In the genomic region with DNA sequence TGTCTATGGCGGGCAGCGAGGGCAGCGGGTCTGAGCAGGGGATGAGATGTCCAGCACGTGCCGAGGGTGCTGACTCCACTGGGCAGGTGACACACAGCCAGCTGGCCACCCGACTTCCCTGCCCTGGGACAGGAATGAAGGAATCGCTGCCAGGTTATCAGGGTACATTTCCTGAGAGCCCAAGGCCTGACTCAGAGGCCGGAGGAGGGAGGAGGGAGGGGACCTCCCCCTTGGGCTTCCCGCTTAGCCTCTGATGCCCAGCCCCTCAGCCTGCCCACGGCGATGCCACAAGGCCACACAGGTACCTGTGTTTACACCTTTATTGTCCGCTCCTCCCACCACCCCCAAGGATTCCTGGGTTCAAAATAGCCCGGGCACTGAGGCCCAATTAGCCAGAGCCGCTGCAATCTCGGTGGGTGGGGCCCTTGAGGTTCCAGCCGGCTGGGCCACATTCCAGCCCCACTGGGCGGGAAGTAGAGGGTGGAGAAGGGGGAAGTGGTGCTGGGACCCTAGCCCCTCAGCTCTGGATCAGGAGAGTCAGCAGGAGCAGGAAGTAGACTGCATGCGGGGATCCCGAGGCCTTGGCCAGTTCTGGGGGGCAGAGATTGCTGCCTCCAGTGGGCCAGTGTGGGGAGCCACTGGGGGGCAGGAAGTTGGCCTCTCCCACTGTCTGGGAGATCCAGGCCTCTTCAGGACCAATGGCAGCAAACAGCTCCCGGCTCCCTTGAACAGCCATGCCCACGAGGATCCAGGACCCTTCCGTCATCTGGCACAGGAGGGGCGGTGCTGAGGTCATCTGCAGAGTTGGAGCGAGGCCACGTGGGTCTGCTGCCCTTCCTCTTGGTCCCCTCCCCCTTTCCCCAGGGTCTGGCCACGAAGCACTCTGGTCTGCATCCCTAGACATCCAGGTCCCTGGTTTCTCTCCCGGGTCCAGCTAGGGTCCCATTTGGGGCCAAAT, we compare ENCODE assay signal across 1 cellular context.
TF ChIP-seq lines count a peak whose summit lies in the region.

No MANE protein-coding gene starts in this region.

TF ChIP-seq in HCT116, 20 proteins besides CTCF, POLR2A, EP300 and RAD21:
- no peak for TF ChIP-seq TCF7L2 (IDR thresholded peaks at IDR 0.05; ENCODE audit: borderline replicate concordance, extremely low read depth, insufficient read depth, insufficient read length)
- TF ChIP-seq POLR2AphosphoS5 (IDR thresholded peaks at IDR 0.05; ENCODE audit: low read depth, low read length), result peak; percentile 59
- no peak for TF ChIP-seq SP1 (IDR thresholded peaks at IDR 0.05; ENCODE audit: low read depth)
- TF ChIP-seq, protein P1, sequence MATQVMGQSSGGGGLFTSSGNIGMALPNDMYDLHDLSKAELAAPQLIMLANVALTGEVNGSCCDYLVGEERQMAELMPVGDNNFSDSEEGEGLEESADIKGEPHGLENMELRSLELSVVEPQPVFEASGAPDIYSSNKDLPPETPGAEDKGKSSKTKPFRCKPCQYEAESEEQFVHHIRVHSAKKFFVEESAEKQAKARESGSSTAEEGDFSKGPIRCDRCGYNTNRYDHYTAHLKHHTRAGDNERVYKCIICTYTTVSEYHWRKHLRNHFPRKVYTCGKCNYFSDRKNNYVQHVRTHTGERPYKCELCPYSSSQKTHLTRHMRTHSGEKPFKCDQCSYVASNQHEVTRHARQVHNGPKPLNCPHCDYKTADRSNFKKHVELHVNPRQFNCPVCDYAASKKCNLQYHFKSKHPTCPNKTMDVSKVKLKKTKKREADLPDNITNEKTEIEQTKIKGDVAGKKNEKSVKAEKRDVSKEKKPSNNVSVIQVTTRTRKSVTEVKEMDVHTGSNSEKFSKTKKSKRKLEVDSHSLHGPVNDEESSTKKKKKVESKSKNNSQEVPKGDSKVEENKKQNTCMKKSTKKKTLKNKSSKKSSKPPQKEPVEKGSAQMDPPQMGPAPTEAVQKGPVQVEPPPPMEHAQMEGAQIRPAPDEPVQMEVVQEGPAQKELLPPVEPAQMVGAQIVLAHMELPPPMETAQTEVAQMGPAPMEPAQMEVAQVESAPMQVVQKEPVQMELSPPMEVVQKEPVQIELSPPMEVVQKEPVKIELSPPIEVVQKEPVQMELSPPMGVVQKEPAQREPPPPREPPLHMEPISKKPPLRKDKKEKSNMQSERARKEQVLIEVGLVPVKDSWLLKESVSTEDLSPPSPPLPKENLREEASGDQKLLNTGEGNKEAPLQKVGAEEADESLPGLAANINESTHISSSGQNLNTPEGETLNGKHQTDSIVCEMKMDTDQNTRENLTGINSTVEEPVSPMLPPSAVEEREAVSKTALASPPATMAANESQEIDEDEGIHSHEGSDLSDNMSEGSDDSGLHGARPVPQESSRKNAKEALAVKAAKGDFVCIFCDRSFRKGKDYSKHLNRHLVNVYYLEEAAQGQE (IDR thresholded peaks at IDR 0.05; ENCODE audit: low read depth), result no peak
- TF ChIP-seq FOSL1 (IDR thresholded peaks at IDR 0.05; ENCODE audit: low read depth), result no peak
- no peak for TF ChIP-seq EZH2 (IDR thresholded peaks at IDR 0.05)
- TF ChIP-seq, protein P2, sequence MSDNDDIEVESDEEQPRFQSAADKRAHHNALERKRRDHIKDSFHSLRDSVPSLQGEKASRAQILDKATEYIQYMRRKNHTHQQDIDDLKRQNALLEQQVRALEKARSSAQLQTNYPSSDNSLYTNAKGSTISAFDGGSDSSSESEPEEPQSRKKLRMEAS (IDR thresholded peaks at IDR 0.05), result no peak
- no peak for TF ChIP-seq ELF1 (IDR thresholded peaks at IDR 0.05; ENCODE audit: borderline replicate concordance, low read depth)
- TF ChIP-seq EZH2phosphoT487 (IDR thresholded peaks at IDR 0.05; ENCODE audit: borderline replicate concordance), result no peak
- no peak for TF ChIP-seq CBX3 (IDR thresholded peaks at IDR 0.05; ENCODE audit: low read depth)
- TF ChIP-seq SRF (IDR thresholded peaks at IDR 0.05; ENCODE audit: low read depth), result no peak
- TF ChIP-seq EGR1 (IDR thresholded peaks at IDR 0.05; ENCODE audit: low read depth), result no peak
- 0 out of 2 replicates have a peak, but pooled peaks have one; percentile 30 for TF ChIP-seq ZFX (IDR thresholded peaks at IDR 0.05)
- TF ChIP-seq ZNF274 (IDR thresholded peaks at IDR 0.05; ENCODE audit: low read depth, low read length), result no peak
- no peak for TF ChIP-seq JUND (IDR thresholded peaks at IDR 0.05)
- TF ChIP-seq, protein P3, sequence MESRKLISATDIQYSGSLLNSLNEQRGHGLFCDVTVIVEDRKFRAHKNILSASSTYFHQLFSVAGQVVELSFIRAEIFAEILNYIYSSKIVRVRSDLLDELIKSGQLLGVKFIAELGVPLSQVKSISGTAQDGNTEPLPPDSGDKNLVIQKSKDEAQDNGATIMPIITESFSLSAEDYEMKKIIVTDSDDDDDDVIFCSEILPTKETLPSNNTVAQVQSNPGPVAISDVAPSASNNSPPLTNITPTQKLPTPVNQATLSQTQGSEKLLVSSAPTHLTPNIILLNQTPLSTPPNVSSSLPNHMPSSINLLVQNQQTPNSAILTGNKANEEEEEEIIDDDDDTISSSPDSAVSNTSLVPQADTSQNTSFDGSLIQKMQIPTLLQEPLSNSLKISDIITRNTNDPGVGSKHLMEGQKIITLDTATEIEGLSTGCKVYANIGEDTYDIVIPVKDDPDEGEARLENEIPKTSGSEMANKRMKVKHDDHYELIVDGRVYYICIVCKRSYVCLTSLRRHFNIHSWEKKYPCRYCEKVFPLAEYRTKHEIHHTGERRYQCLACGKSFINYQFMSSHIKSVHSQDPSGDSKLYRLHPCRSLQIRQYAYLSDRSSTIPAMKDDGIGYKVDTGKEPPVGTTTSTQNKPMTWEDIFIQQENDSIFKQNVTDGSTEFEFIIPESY (IDR thresholded peaks at IDR 0.05; ENCODE audit: extremely low read depth, insufficient replicate concordance, low read length), result no peak
- no peak for TF ChIP-seq CEBPB (IDR thresholded peaks at IDR 0.05; ENCODE audit: low read depth)
